In genomic region chr18:54387631-54388030, GRCh38 we compare ENCODE assay signal across 1 cellular context.
TF ChIP-seq lines count a peak whose summit lies in the region.

No MANE protein-coding gene starts in this region.

TF ChIP-seq in H1, 55 proteins besides CTCF, POLR2A, EP300 and RAD21:
- no peak for TF ChIP-seq HDAC6 (IDR thresholded peaks at IDR 0.05; ENCODE audit: low read depth, low read length)
- TF ChIP-seq KDM5A (IDR thresholded peaks at IDR 0.05; ENCODE audit: low read length) = no peak
- TF ChIP-seq TBP (IDR thresholded peaks at IDR 0.05; ENCODE audit: low read depth, low read length) = no peak
- TF ChIP-seq JUN (IDR thresholded peaks at IDR 0.05; ENCODE audit: low read depth, low read length) = no peak
- no peak for TF ChIP-seq MAFK (IDR thresholded peaks at IDR 0.05; ENCODE audit: low read depth, low read length)
- no peak for TF ChIP-seq SAP30 (IDR thresholded peaks at IDR 0.05; ENCODE audit: insufficient read depth, insufficient replicate concordance, low read length)
- no peak for TF ChIP-seq CBX8 (IDR thresholded peaks at IDR 0.05; ENCODE audit: borderline replicate concordance, low read depth, low read length)
- TF ChIP-seq SRF (IDR thresholded peaks at IDR 0.05; ENCODE audit: low read depth, low read length) = no peak
- no peak for TF ChIP-seq GABPA (IDR thresholded peaks at IDR 0.05; ENCODE audit: borderline replicate concordance, insufficient read depth, low read length)
- no peak for TF ChIP-seq CBX5 (IDR thresholded peaks at IDR 0.05; ENCODE audit: low read depth, low read length)
- no peak for TF ChIP-seq TEAD4 (IDR thresholded peaks at IDR 0.05; ENCODE audit: low read depth, low read length)
- TF ChIP-seq RBBP5 (IDR thresholded peaks at IDR 0.05; ENCODE audit: borderline replicate concordance, low read depth, low read length) = no peak
- TF ChIP-seq YY1 (IDR thresholded peaks at IDR 0.05; ENCODE audit: low read depth, low read length) = no peak
- no peak for TF ChIP-seq POU5F1 (IDR thresholded peaks at IDR 0.05; ENCODE audit: low read depth, low read length)
TF ChIP-seq in H1: peak in this region for 0.
